ENCODE assay signal across 20 cellular contexts in the genomic region with DNA sequence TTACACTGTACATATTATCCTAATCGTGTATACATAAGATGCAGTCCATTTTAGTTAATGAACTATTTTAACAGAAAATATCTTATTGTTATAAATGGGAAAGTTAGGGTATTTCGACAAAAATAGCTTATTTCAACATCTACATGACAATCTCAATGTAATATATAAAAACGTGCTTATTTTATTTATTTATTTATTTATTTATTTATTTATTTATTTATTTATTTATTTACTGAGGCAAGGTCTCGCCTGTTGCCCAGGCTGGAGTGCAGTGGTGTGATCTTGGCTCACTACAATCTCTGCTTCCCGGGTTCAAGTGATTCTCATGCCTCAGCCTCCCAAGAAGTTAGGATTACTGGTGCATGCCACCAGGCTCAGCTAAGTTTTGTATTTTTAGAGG.
DNase-seq lines count a peak whose midpoint lies in the region; FAIRE-seq and TF ChIP-seq lines count a peak whose summit lies in the region.
"Had no signal": no experiment of that assay in that cellular context is flagged by ENCODE, and none has a peak within 500 bp of the region (broad histone marks: within the 10 kb centered on the region; RNA-seq: fewer than 3 reads in every experiment).

No MANE protein-coding gene starts in this region.

- no peak overlapping the region for H3K27ac ChIP-seq in HEK293 (ENCODE audit: extremely low read depth, low read depth, low read length)
- H3K27ac ChIP-seq: 22Rv1; BLaER1 treated with 17β-estradiol and CSF1 and Interleukin-3, amounts not matched to agents 10 nM and 100 nM; C4-2B had no signal

- no peak overlapping the region for H3K27ac Mint-ChIP-seq in endothelial cell (ENCODE audit: unreplicated experiment)
- H3K27ac Mint-ChIP-seq: B cell; CD4-positive, alpha-beta T cell; CD8-positive, alpha-beta T cell had no signal

- POLR2A ChIA-PET in HEK293 (lab: Yijun Ruan, JAX): no interaction called here

- H3K4me3 ChIP-seq in HEK293 (ENCODE audit: low read depth, low read length): no peak overlapping the region
- H3K4me3 ChIP-seq: BLaER1 treated with 17β-estradiol and CSF1 and Interleukin-3, amounts not matched to agents 10 nM and 100 nM had no signal

- no peaks in the 10 kb centered on the region for H3K9me3 Mint-ChIP-seq in endothelial cell (ENCODE audit: unreplicated experiment)
- H3K9me3 Mint-ChIP-seq: CD4-positive, alpha-beta T cell; CD8-positive, alpha-beta T cell had no signal

- H3K36me3 ChIP-seq in HEK293 (ENCODE audit: control insufficient read depth in 2 of 2, insufficient read depth in 1 of 2, low read length in 2 of 2): no peaks in the 10 kb centered on the region
- H3K36me3 ChIP-seq: BLaER1 treated with 17β-estradiol and CSF1 and Interleukin-3, amounts not matched to agents 10 nM and 100 nM had no signal

- DNase-seq in frontal cortex (ENCODE audit: low spot score in 2 of 2): no peak
- no peak for DNase-seq in endothelial cell (ENCODE audit: low spot score)
- no peak for DNase-seq in central memory CD4-positive, alpha-beta T cell
- DNase-seq: AML-193; Caco-2; Calu3; CD4-positive, alpha-beta T cell; CD8-positive, alpha-beta T cell; DMS79 treated with DMSO at 0.1 percent for 48 hours; GF-D8 had no signal

- H3K4me1 Mint-ChIP-seq in endothelial cell (ENCODE audit: unreplicated experiment): no peaks in the 10 kb centered on the region
- H3K4me1 Mint-ChIP-seq: B cell had no signal

- CTCF ChIA-PET in HEK293 (lab: Yijun Ruan, JAX): interaction anchor here (0.6 kb wide), 3 partner anchors 337 to 792 kb away, joined by 3 to 4 read pairs (median 3); no protein-coding TSS in a partner anchor

- no peaks in the 10 kb centered on the region for H3K9me3 ChIP-seq in HEK293 (ENCODE audit: control insufficient read depth, insufficient read depth, low read depth, low read length)
- H3K9me3 ChIP-seq: BLaER1 treated with 17β-estradiol and CSF1 and Interleukin-3, amounts not matched to agents 10 nM and 100 nM; Caco-2 had no signal

- TF ChIP-seq CTCF in HEK293 (tag by site-specific recombination; IDR thresholded peaks at IDR 0.05) (no peak), endothelial cell (IDR thresholded peaks at IDR 0.05; ENCODE audit: unreplicated experiment) (no peak)

- peaks cover 1% of the 10 kb centered on the region for H3K27me3 Mint-ChIP-seq in endothelial cell (ENCODE audit: unreplicated experiment)
- H3K27me3 Mint-ChIP-seq: B cell; CD4-positive, alpha-beta T cell had no signal

- H3K4me1 ChIP-seq in HEK293 (ENCODE audit: control insufficient read depth, insufficient read depth, low read length): no peaks in the 10 kb centered on the region
- H3K4me1 ChIP-seq: Caco-2 had no signal

- no peak overlapping the region for H3K4me3 Mint-ChIP-seq in endothelial cell (ENCODE audit: unreplicated experiment)
- H3K4me3 Mint-ChIP-seq: B cell; CD4-positive, alpha-beta T cell; CD8-positive, alpha-beta T cell had no signal

- no peaks in the 10 kb centered on the region for H3K36me3 Mint-ChIP-seq in endothelial cell (ENCODE audit: low read depth, unreplicated experiment)
- H3K36me3 Mint-ChIP-seq: CD8-positive, alpha-beta T cell had no signal

- FAIRE-seq in A204.1 (lab: Jason Lieb, UNC) (peak; percentile 53), frontal cortex (lab: Jason Lieb, UNC) (peak; percentile 61)
- FAIRE-seq: D721Med, G401.6, GM12891, GM19239 had no signal

TF ChIP-seq in HEK293, 187 proteins besides CTCF, POLR2A, EP300 and RAD21 (continues in another document):
- no peak for TF ChIP-seq FEZF1 (tag by site-specific recombination; IDR thresholded peaks at IDR 0.05)
- peak; percentile 79 for TF ChIP-seq ZNF555 (tag by site-specific recombination; conservative IDR thresholded peaks at IDR 0.05)
- TF ChIP-seq ZNF266 (tag by site-specific recombination; IDR thresholded peaks at IDR 0.05; ENCODE audit: low read depth): peak; percentile 67; the same call in 1 of the 2 replicates
- no peak for TF ChIP-seq ZNF473 (tag by site-specific recombination; IDR thresholded peaks at IDR 0.05)
- TF ChIP-seq ZNF202 (tag by site-specific recombination; IDR thresholded peaks at IDR 0.05; ENCODE audit: borderline replicate concordance): 0 out of 2 replicates have a peak, but pooled peaks have one; percentile 17
- no peak for TF ChIP-seq MYNN (tag by site-specific recombination; IDR thresholded peaks at IDR 0.05; ENCODE audit: borderline replicate concordance)
- peak; percentile 70; the same call in 1 of the 2 replicates for TF ChIP-seq ZNF394 (tag by site-specific recombination; IDR thresholded peaks at IDR 0.05; ENCODE audit: borderline replicate concordance)
- no peak for TF ChIP-seq GFI1B (tag by site-specific recombination; IDR thresholded peaks at IDR 0.05)
- TF ChIP-seq KLF7 (tag by site-specific recombination; IDR thresholded peaks at IDR 0.05; ENCODE audit: borderline replicate concordance): no peak
- TF ChIP-seq ZNF518A (tag by site-specific recombination; conservative IDR thresholded peaks at IDR 0.05; ENCODE audit: low read depth): peak; percentile 65
- no peak for TF ChIP-seq ZNF114 (tag by site-specific recombination; IDR thresholded peaks at IDR 0.05)
- TF ChIP-seq, protein P1, sequence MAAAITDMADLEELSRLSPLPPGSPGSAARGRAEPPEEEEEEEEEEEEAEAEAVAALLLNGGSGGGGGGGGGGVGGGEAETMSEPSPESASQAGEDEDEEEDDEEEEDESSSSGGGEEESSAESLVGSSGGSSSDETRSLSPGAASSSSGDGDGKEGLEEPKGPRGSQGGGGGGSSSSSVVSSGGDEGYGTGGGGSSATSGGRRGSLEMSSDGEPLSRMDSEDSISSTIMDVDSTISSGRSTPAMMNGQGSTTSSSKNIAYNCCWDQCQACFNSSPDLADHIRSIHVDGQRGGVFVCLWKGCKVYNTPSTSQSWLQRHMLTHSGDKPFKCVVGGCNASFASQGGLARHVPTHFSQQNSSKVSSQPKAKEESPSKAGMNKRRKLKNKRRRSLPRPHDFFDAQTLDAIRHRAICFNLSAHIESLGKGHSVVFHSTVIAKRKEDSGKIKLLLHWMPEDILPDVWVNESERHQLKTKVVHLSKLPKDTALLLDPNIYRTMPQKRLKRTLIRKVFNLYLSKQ (tag by site-specific recombination; IDR thresholded peaks at IDR 0.05; ENCODE audit: borderline replicate concordance): no peak
- peak; percentile 57; the same call in 1 of the 2 replicates for TF ChIP-seq ZNF140 (tag by site-specific recombination; IDR thresholded peaks at IDR 0.05)
- TF ChIP-seq ZNF549 (tag by site-specific recombination; IDR thresholded peaks at IDR 0.05): no peak
- no peak for TF ChIP-seq TRIM28 (IDR thresholded peaks at IDR 0.05; ENCODE audit: borderline replicate concordance, low read length)
- TF ChIP-seq OSR2 (tag by site-specific recombination; IDR thresholded peaks at IDR 0.05): no peak
- TF ChIP-seq ZNF112 (tag by site-specific recombination; IDR thresholded peaks at IDR 0.05): no peak
- TF ChIP-seq ZNF623 (tag by site-specific recombination; IDR thresholded peaks at IDR 0.05): peak; percentile 57; the same call in 1 of the 2 replicates
- TF ChIP-seq ZNF624 (tag by site-specific recombination; IDR thresholded peaks at IDR 0.05): no peak
- TF ChIP-seq ZNF341 (tag by site-specific recombination; IDR thresholded peaks at IDR 0.05; ENCODE audit: low read depth): no peak
- no peak for TF ChIP-seq ZNF701 (tag by site-specific recombination; IDR thresholded peaks at IDR 0.05)
- TF ChIP-seq MZF1 (tag by site-specific recombination; IDR thresholded peaks at IDR 0.05; ENCODE audit: borderline replicate concordance): no peak
- TF ChIP-seq ZNF239 (tag by site-specific recombination; IDR thresholded peaks at IDR 0.05): no peak
- TF ChIP-seq ZNF654 (tag by site-specific recombination; IDR thresholded peaks at IDR 0.05; ENCODE audit: low read depth): 0 out of 2 replicates have a peak, but pooled peaks have one; percentile 10
